ENCODE assay signal across 13 cellular contexts in the genomic region with DNA sequence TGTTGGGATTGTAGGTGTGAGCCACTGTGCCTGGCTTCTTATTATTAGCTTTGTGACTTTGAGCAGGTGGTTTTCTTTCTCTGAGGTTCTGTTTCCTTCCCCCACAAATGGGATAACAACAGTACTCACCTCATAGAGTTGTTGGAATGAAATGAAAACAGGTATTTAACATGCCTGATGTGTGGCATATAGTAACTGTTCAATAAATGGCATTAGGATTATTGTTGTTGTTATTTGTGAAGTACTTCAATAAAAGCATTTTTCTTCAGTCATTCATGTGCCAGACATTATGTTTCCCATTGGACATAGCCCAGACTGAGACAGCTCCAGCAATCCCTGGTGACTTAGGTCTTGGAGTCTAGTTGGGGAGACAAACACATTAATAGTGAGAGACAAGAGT. TPM values are rescaled to one million over a fixed set of nuclear protein-coding genes. Genes with fewer than 3 reads are reported as not detected.
DNase-seq lines count a peak whose midpoint lies in the region; ATAC-seq and TF ChIP-seq lines count a peak whose summit lies in the region.
"Had no signal": no experiment of that assay in that cellular context is flagged by ENCODE, and none has a peak within 500 bp of the region (broad histone marks: within the 10 kb centered on the region; RNA-seq: fewer than 3 reads in every experiment).

No MANE protein-coding gene starts in this region.

- intact Hi-C loops in psoas muscle (cut with DNase I) = loop anchor here in 1 of 2 donors (5.0 kb wide), 1 partner anchor 195 kb away; the partner anchor contains the start of gene POU2F2

- peaks cover 17% of the 10 kb centered on the region for H4K20me1 ChIP-seq in Loucy (ENCODE audit: insufficient read depth, low read length, poor library complexity, severe bottlenecking)

- H3K4me1 ChIP-seq in Loucy (ENCODE audit: insufficient read depth, low read length, poor library complexity, severe bottlenecking) (peaks cover 30% of the 10 kb centered on the region), psoas muscle (peaks cover 17% of the 10 kb centered on the region)

- H3K4me1 Mint-ChIP-seq in activated CD4-positive, alpha-beta T cell treated with anti-CD3 and anti-CD28 coated beads, Interleukin-2, amount 10 ng/mL, durations not matched to agents 7 days and 5 days = peaks cover 19% of the 10 kb centered on the region
- H3K4me1 Mint-ChIP-seq in chondrocyte (ENCODE audit: low read depth) = peaks cover 40% of the 10 kb centered on the region

- no peaks in the 10 kb centered on the region for H3F3A ChIP-seq in Loucy (ENCODE audit: low read depth)

- H3K9me2 ChIP-seq in Loucy (replicated peaks; ENCODE audit: low read depth, low read length) = no peaks in the 10 kb centered on the region

- H3K79me2 ChIP-seq in Loucy (ENCODE audit: insufficient read depth, low read length) = peaks cover 47% of the 10 kb centered on the region

- H3K27me3 ChIP-seq in Loucy (ENCODE audit: insufficient read depth, low read length, poor library complexity, severe bottlenecking) (no peaks in the 10 kb centered on the region), psoas muscle (ENCODE audit: insufficient read depth in 3 of 3, low read length in 2 of 3) (peaks cover 0 to 22% (median 14%) of the 10 kb centered on the region in 3 donors)

- H3K9me3 ChIP-seq in Loucy (ENCODE audit: insufficient read depth, low read depth, low read length) (no peaks in the 10 kb centered on the region), psoas muscle (no peaks in the 10 kb centered on the region)
- H3K9me3 ChIP-seq: uterus had no signal

- no peak for TF ChIP-seq CTCF in Loucy (conservative IDR thresholded peaks at IDR 0.05; ENCODE audit: low read length)
- no peak for TF ChIP-seq CTCF in chondrocyte (IDR thresholded peaks at IDR 0.05)
- no peak for TF ChIP-seq CTCF in psoas muscle (IDR thresholded peaks at IDR 0.05)

- no peak overlapping the region for H3K27ac Mint-ChIP-seq in activated CD4-positive, alpha-beta T cell treated with anti-CD3 and anti-CD28 coated beads, Interleukin-2, amount 10 ng/mL, durations not matched to agents 7 days and 5 days
- H3K27ac Mint-ChIP-seq in chondrocyte (ENCODE audit: unreplicated experiment) = no peak overlapping the region

- H3K36me3 Mint-ChIP-seq in activated CD4-positive, alpha-beta T cell treated with anti-CD3 and anti-CD28 coated beads, Interleukin-2, amount 10 ng/mL, durations not matched to agents 7 days and 5 days (ENCODE audit: low read depth) = no peaks in the 10 kb centered on the region
- H3K36me3 Mint-ChIP-seq in chondrocyte (ENCODE audit: low read depth) = no peaks in the 10 kb centered on the region

- peak overlapping the region; percentile 89 for H3K4me3 Mint-ChIP-seq in activated CD4-positive, alpha-beta T cell treated with anti-CD3 and anti-CD28 coated beads, Interleukin-2, amount 10 ng/mL, durations not matched to agents 7 days and 5 days
- H3K4me3 Mint-ChIP-seq in chondrocyte (ENCODE audit: unreplicated experiment) = peak overlapping the region; percentile 78

- DNase-seq in activated CD4-positive, alpha-beta T cell treated with anti-CD3 and anti-CD28 coated beads, Interleukin-2, amount 10 ng/mL, durations not matched to agents 7 days and 5 days = no peak
- no peak for DNase-seq in activated CD4-positive, alpha-beta T cell treated with anti-CD3 and anti-CD28 coated beads for 4 hours
- DNase-seq in chondrocyte (ENCODE audit: low spot score) (no peak), psoas muscle (no peak), SIG-M5 treated with dmso at 0.1 percent for 504 hours (lab: John Stamatoyannopoulos, UW; ENCODE audit: unreplicated experiment) (no peak), caudate nucleus (lab: John Stamatoyannopoulos, UW) (no peak)
- DNase-seq in activated effector memory CD4-positive, alpha-beta T cell treated with Interleukin-2 at 50 U/mL for 16 hours = no peak
- DNase-seq: cerebellar nuclear complex, GF-D8, left colon, NCI-H510A, uterus had no signal

- CTCF ChIA-PET in activated CD4-positive, alpha-beta T cell treated with anti-CD3 and anti-CD28 coated beads, Interleukin-2, amount 10 ng/mL, durations not matched to agents 7 days and 5 days (lab: Charles Lee) = interaction anchor here (1.4 kb wide), 1 partner anchor 17 kb away, joined by 3 read pairs; no protein-coding TSS in a partner anchor

- H3K27ac ChIP-seq in psoas muscle = no peak overlapping the region
- no peak overlapping the region for H3K27ac ChIP-seq in caudate nucleus (ENCODE audit: low read depth, low read length)
- H3K27ac ChIP-seq: uterus had no signal

- H2AFZ ChIP-seq in Loucy (ENCODE audit: low read length) = no peak overlapping the region

- POLR2A ChIA-PET in activated CD4-positive, alpha-beta T cell treated with anti-CD3 and anti-CD28 coated beads, Interleukin-2, amount 10 ng/mL, durations not matched to agents 7 days and 5 days (lab: Charles Lee) = no interaction called here

- peak overlapping the region; percentile 92 for H3K4me2 ChIP-seq in Loucy (ENCODE audit: low read depth, low read length, poor library complexity, severe bottlenecking)

- peak overlapping the region; percentile 89 for H3K9ac ChIP-seq in Loucy (ENCODE audit: low read depth, low read length, poor library complexity, severe bottlenecking)

- H3K4me3 ChIP-seq in Loucy (ENCODE audit: low read length, poor library complexity, severe bottlenecking) = peak overlapping the region; percentile 85
- H3K4me3 ChIP-seq in psoas muscle = peak overlapping the region; percentile 91

- no peaks in the 10 kb centered on the region for H3K9me3 Mint-ChIP-seq in activated CD4-positive, alpha-beta T cell treated with anti-CD3 and anti-CD28 coated beads, Interleukin-2, amount 10 ng/mL, durations not matched to agents 7 days and 5 days
- no peaks in the 10 kb centered on the region for H3K9me3 Mint-ChIP-seq in chondrocyte (ENCODE audit: low read depth)

- peaks cover 22% of the 10 kb centered on the region for H3K27me3 Mint-ChIP-seq in activated CD4-positive, alpha-beta T cell treated with anti-CD3 and anti-CD28 coated beads, Interleukin-2, amount 10 ng/mL, durations not matched to agents 7 days and 5 days
- H3K27me3 Mint-ChIP-seq in chondrocyte (ENCODE audit: low read depth) = peaks cover 20% of the 10 kb centered on the region

- no peaks in the 10 kb centered on the region for H3K36me3 ChIP-seq in Loucy (ENCODE audit: insufficient read depth, low read length)
- no peaks in the 10 kb centered on the region for H3K36me3 ChIP-seq in psoas muscle (ENCODE audit: insufficient read depth in 1 of 2, low read depth in 1 of 2)
- H3K36me3 ChIP-seq: uterus had no signal

- ATAC-seq in psoas muscle = no peak
- ATAC-seq: left colon had no signal

RNA-seq across cellular contexts. Expression of gene MEGF8, which starts 1.5 kb away (rescaled TPM):
- total RNA-seq in activated CD4-positive, alpha-beta T cell treated with anti-CD3 and anti-CD28 coated beads, Interleukin-2, amount 10 ng/mL, durations not matched to agents 7 days and 5 days = 1 to 10 TPM; 3.3 to 3.7 TPM
- total RNA-seq in chondrocyte = 48.1 to 54.4 TPM (median 49.5 TPM) in 3 replicates
- total RNA-seq in psoas muscle = 10 to 100 TPM in 3 of 4 donors, 1 to 10 TPM in 1; 7.9 to 21.1 (median 16.8) TPM
- polyA plus RNA-seq in psoas muscle = 1 to 10 TPM; 3.3 to 8.1 (median 4.3) TPM

RNA-seq across cellular contexts. Expression of gene TMEM145, which starts 13.9 kb away (rescaled TPM):
- total RNA-seq in activated CD4-positive, alpha-beta T cell treated with anti-CD3 and anti-CD28 coated beads, Interleukin-2, amount 10 ng/mL, durations not matched to agents 7 days and 5 days = not detected
- total RNA-seq in chondrocyte (0.32 to 0.36 TPM in 2 of 3 replicates, not detected in the other), psoas muscle (1 to 10 TPM in 1 of 4 donors, under 1 TPM in 2, not detected in 1; 0.50 to 1.1 (median 0.52) TPM)
- polyA plus RNA-seq in psoas muscle = 1 to 10 TPM in 1 of 3 donors, under 1 TPM in 2; 0.21 to 2.5 (median 0.57) TPM

RNA-seq across cellular contexts. Expression of gene PAFAH1B3, which starts 24.5 kb away (rescaled TPM):
- total RNA-seq in activated CD4-positive, alpha-beta T cell treated with anti-CD3 and anti-CD28 coated beads, Interleukin-2, amount 10 ng/mL, durations not matched to agents 7 days and 5 days = 10 to 100 TPM; 43.5 to 46.6 TPM
- total RNA-seq in chondrocyte (15.2 to 32.9 TPM (median 31.1 TPM) in 3 replicates), psoas muscle (1 to 10 TPM; 4.0 to 7.4 (median 6.4) TPM)
- 10 to 100 TPM; 12.8 to 17.1 (median 14.8) TPM for polyA plus RNA-seq in psoas muscle

RNA-seq across cellular contexts. Expression of gene PRR19, which starts 25.0 kb away (rescaled TPM):
- under 1 TPM; 0.54 to 0.62 TPM for total RNA-seq in activated CD4-positive, alpha-beta T cell treated with anti-CD3 and anti-CD28 coated beads, Interleukin-2, amount 10 ng/mL, durations not matched to agents 7 days and 5 days
- total RNA-seq in chondrocyte = 0.24 to 1.7 TPM (median 0.82 TPM) in 3 replicates
- total RNA-seq in psoas muscle = under 1 TPM in 2 of 4 donors, not detected in 2; 0.19 to 0.51 TPM
- under 1 TPM; 0.17 to 0.73 (median 0.60) TPM for polyA plus RNA-seq in psoas muscle

RNA-seq across cellular contexts. Expression of gene CIC, which starts 57.9 kb away (rescaled TPM):
- total RNA-seq in activated CD4-positive, alpha-beta T cell treated with anti-CD3 and anti-CD28 coated beads, Interleukin-2, amount 10 ng/mL, durations not matched to agents 7 days and 5 days = 10 to 100 TPM; 69.3 to 81.0 TPM
- total RNA-seq in chondrocyte (83.6 to 101 TPM (median 86.3 TPM) in 3 replicates), psoas muscle (10 to 100 TPM; 28.8 to 55.0 (median 44.2) TPM)
- polyA plus RNA-seq in psoas muscle = 10 to 100 TPM; 17.1 to 39.3 (median 18.1) TPM
